In the genomic region with DNA sequence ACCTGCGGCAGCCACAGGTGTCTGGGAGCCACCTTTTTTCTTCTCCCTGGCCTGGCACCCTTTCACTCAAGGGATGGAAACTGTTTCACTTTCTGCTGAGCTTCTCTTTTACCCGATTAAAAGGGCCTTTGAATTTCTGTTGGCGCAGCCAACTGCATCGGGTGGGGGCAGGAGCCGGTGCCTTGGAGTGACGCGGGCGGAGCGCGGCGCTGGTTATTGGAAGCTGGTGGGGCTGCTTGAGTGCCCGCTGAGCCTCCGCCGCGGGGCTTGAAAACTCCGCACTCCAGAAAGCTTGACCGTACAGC, we compare ENCODE assay signal across 8 cellular contexts. TPM values are rescaled to one million over a fixed set of nuclear protein-coding genes. Genes with fewer than 3 reads are reported as not detected.
DNase-seq lines count a peak whose midpoint lies in the region; ATAC-seq and TF ChIP-seq lines count a peak whose summit lies in the region.

No MANE protein-coding gene starts in this region.

- CTCF ChIA-PET in HEK293T (lab: Yijun Ruan, JAX): interaction anchor here (0.8 to 1.2 kb wide), 3 partner anchors 13 to 84 kb away, joined by 3 to 4 read pairs (median 3); no protein-coding TSS in a partner anchor

- peak; percentile 60 for DNase-seq in HEK293T (ENCODE audit: extremely low spot score)
- DNase-seq in NCI-H1105 (lab: John Stamatoyannopoulos, UW): peak; percentile 79
- DNase-seq in dermis blood vessel endothelial cell: peak; percentile 84
- peak; percentile 82 for DNase-seq in left lobe of liver (ENCODE audit: low spot score)
- DNase-seq in stimulated activated CD4-positive, alpha-beta T cell treated with anti-CD3 and anti-CD28 coated beads, Interleukin-2, amount 100 ng/mL, for 24 hours: peak; percentile 50 to 51
- no peak for DNase-seq in NCI-H2081 treated with DMSO at 0.1 percent for 48 hours (lab: John Stamatoyannopoulos, UW)

- POLR2A ChIA-PET in HEK293T (lab: Yijun Ruan, JAX): interaction anchor here (0.8 kb wide), 1 partner anchor 9 kb away, joined by 4 read pairs; no protein-coding TSS in a partner anchor

- 0 out of 2 replicates have a peak, but pooled peaks have one; percentile 0 for TF ChIP-seq CTCF in GM12874 (IDR thresholded peaks at IDR 0.05; ENCODE audit: insufficient read depth, low read depth, low read length)

- peak; percentile 67 to 75 for ATAC-seq in activated CD4-positive, CD25-positive, alpha-beta regulatory T cell treated with anti-CD3 and anti-CD28 coated beads, Interleukin-2, amount 50 U/mL, for 24 hours
- peak; percentile 79 for ATAC-seq in left lobe of liver

TF ChIP-seq in HEK293T, 16 proteins besides CTCF, POLR2A, EP300 and RAD21:
- TF ChIP-seq L3MBTL2 (conservative IDR thresholded peaks at IDR 0.05): no peak
- no peak for TF ChIP-seq ELF4 (IDR thresholded peaks at IDR 0.05)
- TF ChIP-seq PKNOX1 (IDR thresholded peaks at IDR 0.05): no peak
- no peak for TF ChIP-seq FOXK2 (IDR thresholded peaks at IDR 0.05)
- no peak for TF ChIP-seq SP1 (IDR thresholded peaks at IDR 0.05)
- no peak for TF ChIP-seq NFRKB (IDR thresholded peaks at IDR 0.05)
- no peak for TF ChIP-seq BHLHE40 (IDR thresholded peaks at IDR 0.05; ENCODE audit: borderline replicate concordance)
- no peak for TF ChIP-seq ARNT (IDR thresholded peaks at IDR 0.05)
- no peak for TF ChIP-seq FOXM1 (IDR thresholded peaks at IDR 0.05; ENCODE audit: borderline replicate concordance)
- no peak for TF ChIP-seq TARDBP (IDR thresholded peaks at IDR 0.05)
- TF ChIP-seq FOXA1 (IDR thresholded peaks at IDR 0.05): no peak
- TF ChIP-seq LEF1 (IDR thresholded peaks at IDR 0.05; ENCODE audit: borderline replicate concordance): no peak
- TF ChIP-seq CTBP1 (IDR thresholded peaks at IDR 0.05; ENCODE audit: borderline replicate concordance): no peak
- TF ChIP-seq HDGF (IDR thresholded peaks at IDR 0.05; ENCODE audit: borderline replicate concordance): no peak
- TF ChIP-seq ZNF384 (IDR thresholded peaks at IDR 0.05): no peak

RNA-seq across cellular contexts. Expression of gene TJP2, which starts 52.0 kb away (rescaled TPM):
- total RNA-seq in dermis blood vessel endothelial cell (106 and 177 TPM in 2 replicates), left lobe of liver (81.2 TPM)
